ENCODE assay signal across 1 cellular context in genomic region chr16:12259258-12259657, GRCh38.
TF ChIP-seq lines count a peak whose summit lies in the region.

No MANE protein-coding gene starts in this region.

TF ChIP-seq in GM23338, 12 proteins besides CTCF, POLR2A, EP300 and RAD21 (continued from another document):
- TF ChIP-seq JUNB (IDR thresholded peaks at IDR 0.05; ENCODE audit: unreplicated experiment) = no peak
